ENCODE assay signal across 23 cellular contexts in the genomic region with DNA sequence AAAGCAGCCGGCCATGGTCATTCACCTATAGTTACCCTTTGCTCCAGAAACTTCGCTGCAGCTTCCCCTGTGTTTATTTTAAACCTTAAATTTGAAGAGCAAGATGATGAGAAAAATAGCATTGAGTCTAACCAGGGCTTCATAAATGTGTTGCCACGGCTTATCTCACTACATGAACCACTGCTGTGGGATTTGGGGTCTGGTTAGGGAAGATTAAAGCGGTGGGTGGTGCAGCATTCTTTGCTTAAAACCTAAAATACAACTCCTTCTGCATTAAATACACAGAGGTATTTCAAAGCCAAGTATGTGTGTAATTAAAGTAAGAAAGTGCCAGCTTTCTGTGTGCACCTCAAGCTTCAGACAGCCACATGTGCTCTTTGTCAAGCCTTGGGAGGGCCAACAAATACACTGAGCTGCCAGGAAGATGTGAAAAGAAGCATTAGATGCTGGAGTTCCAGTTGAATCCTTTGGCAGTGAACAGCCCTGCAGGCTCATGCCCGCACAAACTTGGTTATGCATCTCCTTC.
DNase-seq lines count a peak whose midpoint lies in the region; ATAC-seq and TF ChIP-seq lines count a peak whose summit lies in the region.
"Had no signal": no experiment of that assay in that cellular context is flagged by ENCODE, and none has a peak within 500 bp of the region (broad histone marks: within the 10 kb centered on the region; RNA-seq: fewer than 3 reads in every experiment).

No MANE protein-coding gene starts in this region.

- H3K36me3 ChIP-seq in IMR-90 (ENCODE audit: control insufficient read depth, insufficient read depth, low read length): no peaks in the 10 kb centered on the region
- no peaks in the 10 kb centered on the region for H3K36me3 ChIP-seq in sigmoid colon
- H3K36me3 ChIP-seq: adrenal gland had no signal

- intact Hi-C loops in IMR-90 (cut with micrococcal nuclease) (no loop called here), sigmoid colon (cut with DNase I) (no loop called here)

- no peak; the same call in 1 of the 2 replicates for ATAC-seq in IMR-90 (ENCODE audit: low read depth)
- ATAC-seq in GM18861 (IDR thresholded peaks at IDR 0.05; ENCODE audit: unreplicated experiment): no peak
- no peak for ATAC-seq in HG03571 (IDR thresholded peaks at IDR 0.05; ENCODE audit: unreplicated experiment)
- ATAC-seq in HG03139 (IDR thresholded peaks at IDR 0.05; ENCODE audit: unreplicated experiment): no peak
- ATAC-seq: activated CD8-positive, alpha-beta T cell treated with anti-CD3 and anti-CD28 coated beads, Interleukin-2, amount 10 ng/mL, durations not matched to agents 7 days and 5 days; right cardiac atrium; T-cell had no signal

- POLR2A ChIA-PET in IMR-90 (lab: Charles Lee; ENCODE audit: unreplicated experiment): interaction anchor here (0.6 kb wide), 1 partner anchor 614 kb away, joined by 4 read pairs; no protein-coding TSS in a partner anchor

- TF ChIP-seq POLR2A in IMR-90 (IDR thresholded peaks at IDR 0.05; ENCODE audit: low read depth, low read length) (no peak), sigmoid colon (IDR thresholded peaks at IDR 0.05) (no peak)

- no peaks in the 10 kb centered on the region for H3K79me1 ChIP-seq in IMR-90 (ENCODE audit: low read depth in 1 of 2, low read length in 2 of 2)

- no peak overlapping the region; the same call in 1 of the 2 replicates for H3K4me2 ChIP-seq in IMR-90 (ENCODE audit: low read depth, low read length)

- H2AFZ ChIP-seq in IMR-90 (replicated peaks; ENCODE audit: low read length, poor library complexity): no peak overlapping the region

- in situ Hi-C loops in IMR-90 (cut with MboI; ENCODE audit: low sequenced_read_pairs): no loop called here

- H4K8ac ChIP-seq in IMR-90 (ENCODE audit: low read depth in 2 of 2, low read length in 2 of 2): no peak overlapping the region

- H3K9me3 ChIP-seq in IMR-90 (ENCODE audit: control insufficient read depth, insufficient read depth, low read length) (no peaks in the 10 kb centered on the region), sigmoid colon (no peaks in the 10 kb centered on the region)
- H3K9me3 ChIP-seq: adrenal gland had no signal

- no peaks in the 10 kb centered on the region for H3K9me1 ChIP-seq in IMR-90 (ENCODE audit: insufficient read depth, low read length)

- no peak overlapping the region for H3K23ac ChIP-seq in IMR-90 (ENCODE audit: low read depth, low read length)

- H2BK15ac ChIP-seq in IMR-90 (ENCODE audit: low read depth, low read length): no peak overlapping the region

- no peak overlapping the region for H3K56ac ChIP-seq in IMR-90 (ENCODE audit: extremely low read depth, insufficient read depth, low read length)

- H3K27me3 ChIP-seq in IMR-90 (ENCODE audit: control insufficient read depth, insufficient read depth, low read length): no peaks in the 10 kb centered on the region; the same call in 1 of the 2 replicates
- no peaks in the 10 kb centered on the region for H3K27me3 ChIP-seq in sigmoid colon
- H3K27me3 ChIP-seq: adrenal gland, dorsolateral prefrontal cortex had no signal

- no peak overlapping the region for H2BK5ac ChIP-seq in IMR-90 (ENCODE audit: low read depth, low read length, poor library complexity, severe bottlenecking)

- TF ChIP-seq CTCF in IMR-90 (conservative IDR thresholded peaks at IDR 0.05; ENCODE audit: low read depth, low read length) (no peak), sigmoid colon (IDR thresholded peaks at IDR 0.05) (no peak)

- no peak overlapping the region for H2BK120ac ChIP-seq in IMR-90 (ENCODE audit: low read depth, low read length)

- no peak overlapping the region for H2AK5ac ChIP-seq in IMR-90 (ENCODE audit: low read depth, low read length)

- no peak for TF ChIP-seq RAD21 in IMR-90 (IDR thresholded peaks at IDR 0.05; ENCODE audit: low read length)

- dilution Hi-C loops in IMR-90 (cut with HindIII; ENCODE audit: low sequenced_read_pairs, unreplicated experiment): no loop called here

- BruUV-seq in IMR-90 (replicated peaks; lab: Mats Ljungman, UMichigan): no TSS peak

- no peak overlapping the region for H2AK9ac ChIP-seq in IMR-90 (replicated peaks; ENCODE audit: low read depth, low read length, poor library complexity)

- no peak overlapping the region for H2BK20ac ChIP-seq in IMR-90 (ENCODE audit: low read depth, low read length)

- DNase-seq in IMR-90 (no peak), amniotic epithelial cell (ENCODE audit: low read depth) (peak; percentile 62), fibroblast of the conjunctiva (ENCODE audit: low read depth) (peak; percentile 5), sigmoid colon (no peak), GDM1 (lab: John Stamatoyannopoulos, UW) (no peak)
- DNase-seq: activated CD4-positive, alpha-beta T cell treated with anti-CD3 and anti-CD28 coated beads for 1 hour; activated CD8-positive, alpha-beta T cell treated with anti-CD3 and anti-CD28 coated beads, Interleukin-2, amount 10 ng/mL, durations not matched to agents 7 days and 5 days; activated gamma-delta T cell treated with Interleukin-2 at 50 U/mL for 16 hours; adrenal gland; caudate nucleus; KBM-7; naive B cell; NCI-H146; NCI-H526 treated with DMSO at 0.1 percent for 48 hours; occipital lobe; right cardiac atrium; SHP77 treated with DMSO at 0.1 percent for 48 hours; stimulated activated CD4-positive, alpha-beta T cell treated with anti-CD3 and anti-CD28 coated beads, Interleukin-15, amount 100 ng/mL, for 24 hours; T-cell had no signal

- H3K27ac ChIP-seq in IMR-90 (ENCODE audit: insufficient read depth, low read length) (peak overlapping the region; percentile 15; the same call in 1 of the 2 replicates), sigmoid colon (peak overlapping the region; percentile 57 to 65 (median 61))
- H3K27ac ChIP-seq: adrenal gland, dorsolateral prefrontal cortex had no signal

- H3K4me1 ChIP-seq in IMR-90 (ENCODE audit: control insufficient read depth, insufficient read depth, low read length) (peaks cover 2% of the 10 kb centered on the region; the same call in 1 of the 2 replicates), sigmoid colon (peaks cover 0 to 49% (median 35%) of the 10 kb centered on the region in 4 donors)
- H3K4me1 ChIP-seq: adrenal gland had no signal

- no peak overlapping the region for H3K4me3 ChIP-seq in IMR-90 (ENCODE audit: insufficient read depth, low read depth, low read length)
- no peak overlapping the region for H3K4me3 ChIP-seq in sigmoid colon
- H3K4me3 ChIP-seq: adrenal gland had no signal

- no peak overlapping the region for H3K4ac ChIP-seq in IMR-90 (ENCODE audit: low read depth, low read length)

- H4K20me1 ChIP-seq in IMR-90 (ENCODE audit: insufficient read depth, low read length): no peaks in the 10 kb centered on the region

- no peak overlapping the region for H4K91ac ChIP-seq in IMR-90 (ENCODE audit: insufficient read depth, low read depth, low read length)

- no peak overlapping the region for H3K9ac ChIP-seq in IMR-90 (ENCODE audit: low read depth, low read length)

- H3K18ac ChIP-seq in IMR-90 (ENCODE audit: low read depth, low read length): no peak overlapping the region; the same call in 1 of the 2 replicates

- H3K14ac ChIP-seq in IMR-90 (replicated peaks; ENCODE audit: low read depth, low read length): no peak overlapping the region

- CTCF ChIA-PET in IMR-90 (lab: Yijun Ruan, JAX): interaction anchor here (1.8 kb wide), 1 partner anchor 14 kb away, joined by 6 read pairs; no protein-coding TSS in a partner anchor

- TF ChIP-seq EP300 in sigmoid colon (IDR thresholded peaks at IDR 0.05): peak in 1 of 4 donors; percentile 48

- WGBS in IMR-90 (ENCODE audit: extremely low coverage in 2 of 2, insufficient read length in 1 of 2), 2 experiments: no CpG with 5 or more reads among the region's 5 CpGs
- WGBS in sigmoid colon, 2 donors: 62 to 67% methylated on average over 5 of the region's 5 CpGs

- H4K5ac ChIP-seq in IMR-90 (ENCODE audit: low read depth, low read length): no peak overlapping the region

TF ChIP-seq in IMR-90, 13 proteins besides CTCF, POLR2A, EP300 and RAD21:
- TF ChIP-seq CEBPB (IDR thresholded peaks at IDR 0.05; ENCODE audit: low read depth, low read length): no peak
TF ChIP-seq in IMR-90: peak in this region for 0.

Comparison
In these comparisons a context has a peak if more than half of its experiments do, and no peak if none do; other contexts are left out.
1. DNase-seq: peak in amniotic epithelial cell (single experiment) and fibroblast of the conjunctiva (single experiment); none in IMR-90 (single experiment), sigmoid colon (single experiment) and GDM1 (single experiment).